In the genomic region with DNA sequence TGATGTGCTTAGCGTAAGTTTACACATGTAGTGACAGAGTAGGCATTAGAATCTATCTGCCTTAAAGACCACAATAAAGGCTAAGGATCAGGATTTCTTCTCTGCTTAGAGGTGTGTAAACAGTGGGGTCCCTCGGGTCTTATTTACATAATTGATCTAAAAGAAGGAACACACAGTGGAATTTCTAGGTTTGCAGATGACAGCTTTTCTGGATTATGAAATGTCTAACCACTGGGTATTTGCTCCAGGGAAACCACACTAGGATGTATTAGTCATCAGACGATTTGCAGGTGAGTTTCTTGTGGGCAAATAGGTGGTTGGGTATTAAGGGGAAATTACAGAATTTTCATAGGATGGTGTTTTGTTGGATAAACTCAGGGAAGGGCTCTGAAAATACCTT, we compare ENCODE assay signal across 11 cellular contexts.
"Had no signal": no experiment of that assay in that cellular context is flagged by ENCODE, and none has a peak within 500 bp of the region (broad histone marks: within the 10 kb centered on the region; RNA-seq: fewer than 3 reads in every experiment).

No MANE protein-coding gene starts in this region.

- ATAC-seq: activated T-cell treated with anti-CD3 and anti-CD28 coated beads, Interleukin-2, amount 50 U/mL, for 4 hours; T-helper 17 cell had no signal

- DNase-seq: activated CD4-positive, CD25-positive, alpha-beta regulatory T cell; activated effector memory CD4-positive, alpha-beta T cell treated with anti-CD3 and anti-CD28 coated beads, Interleukin-2, amount 50 U/mL, for 16 hours; activated T-cell treated with anti-CD3 and anti-CD28 coated beads, Interleukin-2, amount 50 U/mL, for 4 hours; anterior cingulate cortex; small intestine; T-helper 17 cell had no signal

- FAIRE-seq: endometrium, frontal cortex, small intestine, TTC549, urothelium cell line had no signal

- H3K27ac ChIP-seq: parathyroid adenoma had no signal
